ENCODE assay signal across 29 cellular contexts in the genomic region with DNA sequence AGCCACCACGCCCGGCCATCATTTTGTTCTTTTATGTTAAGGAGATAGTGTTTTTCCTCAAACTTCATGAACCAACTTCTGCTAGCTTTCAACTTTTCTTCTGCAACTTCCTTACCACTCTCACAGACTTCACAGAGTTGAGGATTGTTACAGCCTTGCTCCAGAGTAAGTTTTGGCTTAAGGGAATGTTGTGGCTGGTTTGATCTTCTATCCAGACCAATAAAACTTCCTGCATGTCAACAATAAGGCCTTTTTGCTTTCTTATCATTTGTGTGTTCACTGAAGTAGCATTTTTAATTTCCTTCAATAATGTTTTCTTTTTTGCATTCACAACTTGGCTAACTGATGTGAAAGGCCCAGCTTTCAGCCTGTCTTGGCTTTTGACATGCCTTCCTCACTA.
"Had no signal": no experiment of that assay in that cellular context is flagged by ENCODE, and none has a peak within 500 bp of the region (broad histone marks: within the 10 kb centered on the region; RNA-seq: fewer than 3 reads in every experiment).

No MANE protein-coding gene starts in this region.

- H3K4me3 Mint-ChIP-seq: activated B cell treated with CpG ODN at 0.5 μM for 24 hours; activated CD4-positive, alpha-beta memory T cell treated with anti-CD3 and anti-CD28 coated beads for 36 hours; activated CD4-positive, alpha-beta T cell treated with anti-CD3 and anti-CD28 coated beads, Interleukin-2, amount 10 ng/mL, durations not matched to agents 24 days and 14 days; activated CD8-positive, alpha-beta T cell treated with anti-CD3 and anti-CD28 coated beads for 36 hours; activated naive CD4-positive, alpha-beta T cell treated with anti-CD3 and anti-CD28 coated beads, Interleukin-2, amount 10 ng/mL, durations not matched to agents 7 days and 5 days; activated naive CD4-positive, alpha-beta T cell treated with anti-CD3 and anti-CD28 coated beads, Interleukin-2, amount 50 U/mL, for 24 hours; activated naive CD8-positive, alpha-beta T cell; activated naive CD8-positive, alpha-beta T cell treated with anti-CD3 and anti-CD28 coated beads, Interleukin-2, amount 10 ng/mL, durations not matched to agents 7 days and 5 days; activated naive CD8-positive, alpha-beta T cell treated with anti-CD3 and anti-CD28 coated beads, Interleukin-2, amount 50 U/mL, for 24 hours; T-helper 1 cell treated with Interleukin-12 subunit alpha and Interleukin-12 subunit beta and Interleukin-4 antibody, amounts not matched to agents 30 μg/mL and 1 μg/mL, for 36 hours; T-helper 2 cell treated with Interferon-gamma antibody and Interleukin-4, amounts not matched to agents 5 μg/mL and 100 μg/mL, for 36 hours had no signal

- FAIRE-seq: TTC549 had no signal

- H3K9me3 Mint-ChIP-seq: activated B cell treated with CpG ODN at 0.5 μM for 24 hours; activated CD4-positive, alpha-beta memory T cell treated with anti-CD3 and anti-CD28 coated beads for 36 hours; activated CD4-positive, alpha-beta T cell treated with anti-CD3 and anti-CD28 coated beads, Interleukin-2, amount 10 ng/mL, durations not matched to agents 24 days and 14 days; activated CD8-positive, alpha-beta T cell treated with anti-CD3 and anti-CD28 coated beads for 36 hours; activated naive CD4-positive, alpha-beta T cell treated with anti-CD3 and anti-CD28 coated beads, Interleukin-2, amount 10 ng/mL, durations not matched to agents 7 days and 5 days; activated naive CD4-positive, alpha-beta T cell treated with anti-CD3 and anti-CD28 coated beads, Interleukin-2, amount 50 U/mL, for 24 hours; activated naive CD8-positive, alpha-beta T cell treated with anti-CD3 and anti-CD28 coated beads, Interleukin-2, amount 10 ng/mL, durations not matched to agents 7 days and 5 days; activated naive CD8-positive, alpha-beta T cell treated with anti-CD3 and anti-CD28 coated beads, Interleukin-2, amount 50 U/mL, for 24 hours; T-helper 1 cell treated with Interleukin-12 subunit alpha and Interleukin-12 subunit beta and Interleukin-4 antibody, amounts not matched to agents 30 μg/mL and 1 μg/mL, for 36 hours; T-helper 2 cell treated with Interferon-gamma antibody and Interleukin-4, amounts not matched to agents 5 μg/mL and 100 μg/mL, for 36 hours had no signal

- H3K27me3 Mint-ChIP-seq: activated B cell treated with CpG ODN at 0.5 μM for 24 hours; activated CD4-positive, alpha-beta T cell treated with anti-CD3 and anti-CD28 coated beads, Interleukin-2, amount 10 ng/mL, durations not matched to agents 24 days and 14 days; activated naive CD4-positive, alpha-beta T cell treated with anti-CD3 and anti-CD28 coated beads, Interleukin-2, amount 10 ng/mL, durations not matched to agents 7 days and 5 days; activated naive CD4-positive, alpha-beta T cell treated with anti-CD3 and anti-CD28 coated beads, Interleukin-2, amount 50 U/mL, for 24 hours; activated naive CD8-positive, alpha-beta T cell; activated naive CD8-positive, alpha-beta T cell treated with anti-CD3 and anti-CD28 coated beads, Interleukin-2, amount 50 U/mL, for 24 hours had no signal

- DNase-seq: activated B cell treated with CpG ODN at 0.5 μM for 24 hours; activated CD4-positive, alpha-beta memory T cell treated with anti-CD3 and anti-CD28 coated beads for 36 hours; activated CD4-positive, alpha-beta T cell treated with anti-CD3 and anti-CD28 coated beads for 4 hours; activated CD4-positive, alpha-beta T cell treated with anti-CD3 and anti-CD28 coated beads, Interleukin-2, amount 10 ng/mL, durations not matched to agents 24 days and 14 days; activated CD4-positive, alpha-beta T cell treated with anti-CD3 and anti-CD28 coated beads, Interleukin-2, amount 50 U/mL, for 1 hour; activated CD4-positive, alpha-beta T cell treated with anti-CD3 and anti-CD28 coated beads, Interleukin-2, amount 50 U/mL, for 4 hours; activated CD4-positive, CD25-positive, alpha-beta regulatory T cell treated with anti-CD3 and anti-CD28 coated beads, Interleukin-2, amount 50 U/mL, for 72 hours; activated CD8-positive, alpha-beta memory T cell treated with anti-CD3 and anti-CD28 coated beads, Interleukin-2, amount 50 U/mL, for 4 hours; activated CD8-positive, alpha-beta T cell treated with anti-CD3 and anti-CD28 coated beads for 36 hours; activated gamma-delta T cell; activated naive CD4-positive, alpha-beta T cell treated with anti-CD3 and anti-CD28 coated beads, Interleukin-2, amount 10 ng/mL, durations not matched to agents 7 days and 5 days; activated naive CD4-positive, alpha-beta T cell treated with Interleukin-2 at 50 U/mL for 16 hours; activated naive CD8-positive, alpha-beta T cell treated with anti-CD3 and anti-CD28 coated beads, Interleukin-2, amount 10 ng/mL, durations not matched to agents 7 days and 5 days; activated naive CD8-positive, alpha-beta T cell treated with anti-CD3 and anti-CD28 coated beads, Interleukin-2, amount 50 U/mL, for 24 hours; activated T-cell treated with anti-CD3 and anti-CD28 coated beads for 4 hours; activated T-cell treated with anti-CD3 and anti-CD28 coated beads, Interleukin-2, amount 50 U/mL, for 1 hour; activated T-cell treated with anti-CD3 and anti-CD28 coated beads, Interleukin-2, amount 50 U/mL, for 48 hours; amygdala; anterior cingulate cortex; body of pancreas; brain microvascular endothelial cell; central memory CD4-positive, alpha-beta T cell; T-helper 1 cell; T-helper 9 cell had no signal

- H3K36me3 Mint-ChIP-seq: activated CD4-positive, alpha-beta memory T cell treated with anti-CD3 and anti-CD28 coated beads for 36 hours; activated naive CD4-positive, alpha-beta T cell treated with anti-CD3 and anti-CD28 coated beads, Interleukin-2, amount 10 ng/mL, durations not matched to agents 7 days and 5 days; activated naive CD4-positive, alpha-beta T cell treated with anti-CD3 and anti-CD28 coated beads, Interleukin-2, amount 50 U/mL, for 24 hours; activated naive CD8-positive, alpha-beta T cell had no signal

- H3K27ac Mint-ChIP-seq: activated B cell treated with CpG ODN at 0.5 μM for 24 hours; activated CD4-positive, alpha-beta memory T cell treated with anti-CD3 and anti-CD28 coated beads for 36 hours; activated CD4-positive, alpha-beta T cell treated with anti-CD3 and anti-CD28 coated beads, Interleukin-2, amount 10 ng/mL, durations not matched to agents 24 days and 14 days; activated CD8-positive, alpha-beta T cell treated with anti-CD3 and anti-CD28 coated beads for 36 hours; activated naive CD4-positive, alpha-beta T cell treated with anti-CD3 and anti-CD28 coated beads, Interleukin-2, amount 10 ng/mL, durations not matched to agents 7 days and 5 days; activated naive CD4-positive, alpha-beta T cell treated with anti-CD3 and anti-CD28 coated beads, Interleukin-2, amount 50 U/mL, for 24 hours; activated naive CD8-positive, alpha-beta T cell; activated naive CD8-positive, alpha-beta T cell treated with anti-CD3 and anti-CD28 coated beads, Interleukin-2, amount 10 ng/mL, durations not matched to agents 7 days and 5 days; activated naive CD8-positive, alpha-beta T cell treated with anti-CD3 and anti-CD28 coated beads, Interleukin-2, amount 50 U/mL, for 24 hours; T-helper 1 cell treated with Interleukin-12 subunit alpha and Interleukin-12 subunit beta and Interleukin-4 antibody, amounts not matched to agents 30 μg/mL and 1 μg/mL, for 36 hours; T-helper 2 cell treated with Interferon-gamma antibody and Interleukin-4, amounts not matched to agents 5 μg/mL and 100 μg/mL, for 36 hours had no signal

- ATAC-seq: activated CD8-positive, alpha-beta T cell treated with anti-CD3 and anti-CD28 coated beads for 36 hours; activated naive CD8-positive, alpha-beta T cell treated with anti-CD3 and anti-CD28 coated beads, Interleukin-2, amount 50 U/mL, for 24 hours; body of pancreas had no signal

- H3K4me1 Mint-ChIP-seq: activated B cell treated with CpG ODN at 0.5 μM for 24 hours; activated naive CD4-positive, alpha-beta T cell treated with anti-CD3 and anti-CD28 coated beads, Interleukin-2, amount 50 U/mL, for 24 hours had no signal
